9 cellular contexts compared by ENCODE assay signal in the genomic region with DNA sequence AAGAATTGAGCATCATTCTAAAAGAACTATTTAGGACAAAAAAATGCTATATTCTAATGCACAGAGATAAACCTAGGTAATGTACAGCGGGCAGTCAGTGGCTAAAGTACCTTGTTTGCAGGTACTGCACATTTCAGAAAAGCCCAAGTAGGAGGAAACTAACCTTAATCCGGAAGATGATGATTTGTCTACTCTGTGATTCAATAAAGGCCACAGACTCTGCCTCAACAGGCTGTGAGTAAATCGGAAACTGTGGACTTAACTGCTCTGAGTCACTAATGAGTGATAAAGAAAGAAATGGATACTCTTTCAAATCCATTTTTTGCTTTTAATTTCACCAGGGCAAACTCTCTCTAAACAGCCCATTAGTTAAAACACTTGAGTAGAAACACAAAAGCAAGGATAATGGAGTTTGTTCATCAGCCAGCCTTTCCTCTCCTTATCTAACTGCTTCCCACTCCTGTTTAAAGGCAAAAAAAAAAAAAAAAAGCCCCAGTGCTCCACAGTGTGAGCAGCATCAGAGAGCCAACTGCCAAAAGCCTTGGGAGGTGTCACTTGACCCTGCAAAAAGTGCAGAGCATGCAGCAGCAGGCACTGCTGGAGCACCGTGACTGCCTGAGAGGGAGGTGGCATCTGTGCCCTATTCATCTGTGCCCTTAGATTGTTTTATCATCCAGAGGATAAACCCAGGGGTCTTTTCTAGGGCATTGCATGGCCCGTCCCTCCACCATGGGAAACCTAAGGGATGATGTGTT.
DNase-seq lines count a peak whose midpoint lies in the region; ATAC-seq and TF ChIP-seq lines count a peak whose summit lies in the region.
"Had no signal": no experiment of that assay in that cellular context is flagged by ENCODE, and none has a peak within 500 bp of the region (broad histone marks: within the 10 kb centered on the region; RNA-seq: fewer than 3 reads in every experiment).

No MANE protein-coding gene starts in this region.

- no peak for TF ChIP-seq CTCF in gastrocnemius medialis (IDR thresholded peaks at IDR 0.05 in 4 of 5, conservative IDR thresholded peaks at IDR 0.05 in 1 of 5)

- ATAC-seq in GM19025 (IDR thresholded peaks at IDR 0.05; ENCODE audit: low read depth, unreplicated experiment) (peak; percentile 57), HG03175 (IDR thresholded peaks at IDR 0.05; ENCODE audit: unreplicated experiment) (peak; percentile 68), gastrocnemius medialis (no peak)

- H3K27me3 ChIP-seq in gastrocnemius medialis: no peaks in the 10 kb centered on the region

- no peak overlapping the region for H3K27ac ChIP-seq in gastrocnemius medialis

- intact Hi-C loops in posterior vena cava (cut with DNase I): loop anchor here in 1 of 2 donors (1.0 kb wide), 1 partner anchor 21 kb away; no protein-coding TSS in a partner anchor
- intact Hi-C loops in gastrocnemius medialis (cut with DNase I; ENCODE audit: low total_unique reads): no loop called here

- peak; percentile 35 for DNase-seq in AG08395 (ENCODE audit: low spot score)
- DNase-seq in T1000 (lab: John Stamatoyannopoulos, UW): peak; percentile 25
- DNase-seq in posterior vena cava (ENCODE audit: low spot score): no peak
- no peak for DNase-seq in stimulated activated naive CD4-positive, alpha-beta T cell (lab: John Stamatoyannopoulos, UW)
- no peak for DNase-seq in NCI-H1048 (lab: John Stamatoyannopoulos, UW)
- DNase-seq in gastrocnemius medialis: no peak
- DNase-seq: naive B cell had no signal

- in situ Hi-C loops in gastrocnemius medialis (cut with MboI; ENCODE audit: low sequenced_read_pairs in 4 of 4): no loop called here

- H3K9me3 ChIP-seq in gastrocnemius medialis: no peaks in the 10 kb centered on the region

- H3K4me3 ChIP-seq in gastrocnemius medialis: no peak overlapping the region

- TF ChIP-seq POLR2A in gastrocnemius medialis (IDR thresholded peaks at IDR 0.05): no peak

- no peaks in the 10 kb centered on the region for H3K36me3 ChIP-seq in gastrocnemius medialis

- no peaks in the 10 kb centered on the region for H3K4me1 ChIP-seq in gastrocnemius medialis

Comparison
In these comparisons a context has a peak if more than half of its experiments do, and no peak if none do; other contexts are left out.
1. DNase-seq: peak in AG08395 (single experiment) and T1000 (single experiment); none in posterior vena cava (single experiment), stimulated activated naive CD4-positive, alpha-beta T cell (0 of 6), NCI-H1048 (single experiment) and gastrocnemius medialis (0 of 2).
2. ATAC-seq: peak in GM19025 (single experiment) and HG03175 (single experiment); none in gastrocnemius medialis (0 of 2).